ENCODE assay signal across 8 cellular contexts in genomic region chr19:52189745-52190678, GRCh38. TPM values are rescaled to one million over a fixed set of nuclear protein-coding genes. Genes with fewer than 3 reads are reported as not detected.
A peak's percentile ranks its signal among the peaks of the same experiment; 100 is the strongest.
DNase-seq lines count a peak whose midpoint lies in the region; ATAC-seq and TF ChIP-seq lines count a peak whose summit lies in the region.

Gene PPP2R1A (plus strand): TSS chr19:52190052. CDS start chr19:52190097, 45 bp downstream.

- ATAC-seq in HG02759 (IDR thresholded peaks at IDR 0.05; ENCODE audit: unreplicated experiment): peak; percentile 87

- DNase-seq in GM12864 (ENCODE audit: low read depth): peak; percentile 100
- DNase-seq in NCI-H1417 (lab: John Stamatoyannopoulos, UW): peak; percentile 100
- DNase-seq in SW 1271 (lab: John Stamatoyannopoulos, UW): peak; percentile 98 to 99
- DNase-seq in activated naive CD8-positive, alpha-beta T cell treated with anti-CD3 and anti-CD28 coated beads, Interleukin-2, amount 50 U/mL, for 16 hours (ENCODE audit: low read depth, low spot score): peak; percentile 95
- DNase-seq in head of caudate nucleus: peak; percentile 97 to 100 (median 100)
- DNase-seq in osteocyte (ENCODE audit: extremely low spot score, unreplicated experiment): peak; percentile 99

- H3K27me3 Mint-ChIP-seq in osteocyte (ENCODE audit: unreplicated experiment): no peaks in the 10 kb centered on the region

- H3K27ac ChIP-seq in thymus (ENCODE audit: low read depth): peak within 1 kb of the TSS; percentile 99

- intact Hi-C loops in head of caudate nucleus (cut with DNase I): loop anchor here (5.0 kb wide), 1 partner anchor 53 kb away; the partner anchor contains the start of gene ZNF616

- H3K4me3 ChIP-seq in GM12864 (ENCODE audit: low read depth, low read length): peak within 1 kb of the TSS; percentile 94
- H3K4me3 ChIP-seq in thymus (ENCODE audit: low read length): peak within 1 kb of the TSS; percentile 79

- H3K4me1 ChIP-seq in thymus (ENCODE audit: control insufficient read depth, insufficient read depth, low read length): peaks cover 15% of the 10 kb centered on the region

- H3K4me3 Mint-ChIP-seq in osteocyte (ENCODE audit: unreplicated experiment): peak within 1 kb of the TSS; percentile 98

- H3K4me1 Mint-ChIP-seq in osteocyte (ENCODE audit: unreplicated experiment): peaks cover 37% of the 10 kb centered on the region

- peak within 1 kb of the TSS; percentile 100 for H3K27ac Mint-ChIP-seq in osteocyte (ENCODE audit: unreplicated experiment)

- peaks cover 20% of the 10 kb centered on the region for H3K36me3 Mint-ChIP-seq in osteocyte (ENCODE audit: unreplicated experiment)

- H3K9me3 Mint-ChIP-seq in osteocyte (ENCODE audit: unreplicated experiment): no peaks in the 10 kb centered on the region

- no peak for TF ChIP-seq CTCF in GM12864 (IDR thresholded peaks at IDR 0.05; ENCODE audit: low read depth, low read length, missing control alignments)
- no peak for TF ChIP-seq CTCF in osteocyte (IDR thresholded peaks at IDR 0.05)

- no peaks in the 10 kb centered on the region for H3K27me3 ChIP-seq in thymus (ENCODE audit: control insufficient read depth, insufficient read depth)

- peaks cover 6% of the 10 kb centered on the region for H3K36me3 ChIP-seq in thymus (ENCODE audit: control insufficient read depth, insufficient read depth)

- under 1% methylated on average over 81 of the region's 81 CpGs for WGBS in thymus

- H3K9me3 ChIP-seq in thymus (ENCODE audit: control insufficient read depth): no peaks in the 10 kb centered on the region

RNA-seq across cellular contexts. Expression of gene PPP2R1A, which starts in this region (rescaled TPM):
- total RNA-seq in osteocyte: 257 and 269 TPM in 2 replicates
- 95.2 TPM for polyA plus RNA-seq in thymus

Comparison
In these comparisons a context has a peak if more than half of its experiments do, and no peak if none do; other contexts are left out.
1. Peak in every context shown above with its lines: DNase-seq, ATAC-seq, H3K4me3 ChIP-seq and H3K27ac ChIP-seq.